17 cellular contexts compared by ENCODE assay signal in the genomic region with DNA sequence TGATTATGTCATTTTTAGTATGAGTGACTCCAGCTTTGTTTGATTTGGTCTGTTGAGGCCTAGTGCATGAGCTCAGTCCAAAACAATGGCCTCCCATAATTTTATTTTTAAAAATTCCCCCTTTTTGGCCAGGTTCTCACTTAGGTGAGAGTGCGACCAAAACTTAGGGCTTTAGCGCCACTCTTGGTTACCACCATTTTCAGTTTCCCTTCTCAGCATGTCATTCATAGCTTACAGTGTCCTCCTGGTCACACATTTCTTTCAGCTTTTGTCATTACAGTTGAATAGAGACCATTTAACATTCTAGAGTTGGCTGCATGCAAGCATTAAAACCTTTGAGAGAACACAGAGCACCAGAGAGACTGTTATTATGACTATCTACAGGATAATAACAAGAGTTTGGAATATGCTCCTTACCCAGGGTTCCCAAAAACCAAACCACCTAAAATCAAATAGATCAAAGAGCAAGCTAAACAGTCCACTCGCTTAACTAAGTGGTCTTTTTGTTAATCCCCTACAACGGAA.
A peak's percentile ranks its signal among the peaks of the same experiment; 100 is the strongest.
DNase-seq lines count a peak whose midpoint lies in the region; ATAC-seq, FAIRE-seq and TF ChIP-seq lines count a peak whose summit lies in the region.
"Had no signal": no experiment of that assay in that cellular context is flagged by ENCODE, and none has a peak within 500 bp of the region (broad histone marks: within the 10 kb centered on the region; RNA-seq: fewer than 3 reads in every experiment).

No MANE protein-coding gene starts in this region.

- H3K4me3 ChIP-seq in GM12865 (ENCODE audit: low read depth, low read length) (no peak overlapping the region), GM12878 (no peak overlapping the region), stomach smooth muscle (ENCODE audit: low read length in 2 of 2) (no peak overlapping the region), aorta (ENCODE audit: low read length in 2 of 2) (no peak overlapping the region)
- H3K4me3 ChIP-seq: BLaER1, GM23248, HAP-1 had no signal

- no peak overlapping the region for H2AFZ ChIP-seq in GM12878 (ENCODE audit: control insufficient read depth, low read depth, low read length)
- H2AFZ ChIP-seq: GM23248 had no signal

- in situ Hi-C loops in GM12878 (cut with MboI): no loop called here

- H3K27me3 ChIP-seq in GM12878 (replicated peaks in 1 of 2; ENCODE audit: control insufficient read depth in 2 of 2, insufficient read depth in 2 of 2, low read length in 1 of 2) (peaks cover 0 to 2% of the 10 kb centered on the region in 2 experiments; a peak in 3 of 4 replicates), stomach smooth muscle (ENCODE audit: control insufficient read depth in 1 of 2, insufficient read depth in 2 of 2, low read length in 2 of 2) (no peaks in the 10 kb centered on the region), aorta (ENCODE audit: control insufficient read depth in 1 of 2, insufficient read depth in 2 of 2, low read length in 1 of 2) (no peaks in the 10 kb centered on the region)
- H3K27me3 ChIP-seq: BLaER1 had no signal

- H3K4me1 ChIP-seq in GM12878 (ENCODE audit: control insufficient read depth, insufficient read depth, low read length) (no peaks in the 10 kb centered on the region), stomach smooth muscle (ENCODE audit: control insufficient read depth, insufficient read depth, low read length) (peaks cover 5% of the 10 kb centered on the region), aorta (ENCODE audit: control insufficient read depth in 1 of 2, insufficient read depth in 2 of 2, low read length in 2 of 2) (no peaks in the 10 kb centered on the region)
- H3K4me1 ChIP-seq: HAP-1 had no signal

- BruUV-seq in GM12878 (replicated peaks; lab: Mats Ljungman, UMichigan): no TSS peak

- RAD21 ChIA-PET in GM12878 (lab: Charles Lee; ENCODE audit: unreplicated experiment): no interaction called here

- no peak overlapping the region for H3K4me2 ChIP-seq in GM12878 (ENCODE audit: control insufficient read depth, insufficient read depth)
- H3K4me2 ChIP-seq: BLaER1 had no signal

- H3K36me3 ChIP-seq in GM12878 (ENCODE audit: control insufficient read depth in 2 of 2, insufficient read depth in 2 of 2, low read length in 1 of 2): no peaks in the 10 kb centered on the region
- no peaks in the 10 kb centered on the region for H3K36me3 ChIP-seq in stomach smooth muscle (ENCODE audit: control insufficient read depth in 2 of 2, insufficient read depth in 2 of 2, low read length in 2 of 2)
- H3K36me3 ChIP-seq in aorta (ENCODE audit: control insufficient read depth in 1 of 2, insufficient read depth in 2 of 2, low read length in 1 of 2): no peaks in the 10 kb centered on the region
- H3K36me3 ChIP-seq: BLaER1, HAP-1 had no signal

- SMC1A ChIA-PET in GM12878 (lab: Charles Lee; ENCODE audit: uncharacterized antibody, unreplicated experiment): no interaction called here

- intact Hi-C loops in GM12878 (cut with micrococcal nuclease; ENCODE audit: unreplicated experiment): no loop called here
- intact Hi-C loops in aorta (cut with DNase I): no loop called here

- FAIRE-seq in GM12878 (lab: Jason Lieb, UNC): no peak
- FAIRE-seq: HepG2 had no signal

- 47% methylated on average over 4 of the region's 4 CpGs for WGBS in GM12878 (ENCODE audit: insufficient coverage, insufficient replicate concordance, low lambda C conversion rate, missing lambda C conversion rate)
- 81 to 84% methylated on average over 4 of the region's 4 CpGs for WGBS in aorta, 2 donors

- DNase-seq in GM12865 (ENCODE audit: low read depth) (peak; percentile 24), GM12878 (ENCODE audit: low read depth, low spot score) (no peak), occipital lobe (lab: John Stamatoyannopoulos, UW) (no peak), aorta (no peak), GM19238 (ENCODE audit: insufficient read length, low spot score) (no peak)
- DNase-seq: 8988T; CD4-positive, alpha-beta memory T cell; DMS153; DMS79; GDM1; GM23248; KBM-7 had no signal

- no peak for TF ChIP-seq POLR2A in GM12878 (IDR thresholded peaks at IDR 0.05; ENCODE audit: low read depth, low read length)

- no peak for TF ChIP-seq RAD21 in GM12878 (IDR thresholded peaks at IDR 0.05; ENCODE audit: insufficient read depth, low read depth, low read length)

- H3K9me3 ChIP-seq in GM12878 (replicated peaks; ENCODE audit: control insufficient read depth, insufficient read depth, low read length) (no peaks in the 10 kb centered on the region), stomach smooth muscle (ENCODE audit: control insufficient read depth in 2 of 2, low read length in 2 of 2) (no peaks in the 10 kb centered on the region), aorta (ENCODE audit: control insufficient read depth, low read length) (no peaks in the 10 kb centered on the region)
- H3K9me3 ChIP-seq: BLaER1, HAP-1 had no signal

- peak; percentile 60 for ATAC-seq in GM21390 (IDR thresholded peaks at IDR 0.05; ENCODE audit: unreplicated experiment)
- ATAC-seq in GM12878: peak; percentile 80
- no peak for ATAC-seq in aorta (ENCODE audit: low FRiP score)
- ATAC-seq: HepG2 had no signal

- CTCF ChIA-PET in GM12878 (lab: Yijun Ruan, JAX): interaction anchor here (1.1 kb wide), 1 partner anchor 68 kb away, joined by 4 read pairs; no protein-coding TSS in a partner anchor

- no peak for TF ChIP-seq CTCF in GM12865 (IDR thresholded peaks at IDR 0.05; ENCODE audit: insufficient read depth, low read depth, low read length, missing control alignments)
- no peak for TF ChIP-seq CTCF in GM12878 (IDR thresholded peaks at IDR 0.05 in 2 of 3, conservative IDR thresholded peaks at IDR 0.05 in 1 of 3; ENCODE audit: control insufficient read depth in 2 of 3, extremely low read depth in 1 of 3, insufficient read depth in 1 of 3, low read depth in 3 of 3, low read length in 3 of 3)

- H3K79me2 ChIP-seq in GM12878 (ENCODE audit: control insufficient read depth, insufficient read depth, low read length): no peaks in the 10 kb centered on the region

- no peak overlapping the region for H3K9ac ChIP-seq in GM12878 (ENCODE audit: control insufficient read depth, insufficient read depth, low read length)
- no peak overlapping the region for H3K9ac ChIP-seq in stomach smooth muscle (ENCODE audit: low read length in 2 of 2)
- H3K9ac ChIP-seq: BLaER1, GM23248 had no signal

- POLR2A ChIA-PET in GM12878 (lab: Charles Lee): no interaction called here

- no peak overlapping the region for H3K27ac ChIP-seq in GM12878 (ENCODE audit: control insufficient read depth, insufficient read depth)
- peak overlapping the region; percentile 24 for H3K27ac ChIP-seq in stomach smooth muscle (ENCODE audit: low read length)
- no peak overlapping the region for H3K27ac ChIP-seq in aorta (ENCODE audit: low read depth in 1 of 2, low read length in 2 of 2)
- H3K27ac ChIP-seq: BLaER1, GM23248 had no signal

- TF ChIP-seq EP300 in GM12878 (IDR thresholded peaks at IDR 0.05; ENCODE audit: borderline replicate concordance in 1 of 2, control insufficient read depth in 1 of 2, low read depth in 2 of 2, low read length in 2 of 2): no peak

- no peaks in the 10 kb centered on the region for H4K20me1 ChIP-seq in GM12878 (ENCODE audit: control insufficient read depth, insufficient read depth)
- H4K20me1 ChIP-seq: BLaER1 had no signal

TF ChIP-seq in GM12878, 131 proteins besides CTCF, POLR2A, EP300 and RAD21:
- TF ChIP-seq BMI1 (IDR thresholded peaks at IDR 0.05; ENCODE audit: borderline replicate concordance): no peak
- no peak for TF ChIP-seq EGR1 (IDR thresholded peaks at IDR 0.05; ENCODE audit: borderline replicate concordance in 1 of 2, low read depth in 2 of 2, low read length in 2 of 2)
- no peak for TF ChIP-seq IRF4 (IDR thresholded peaks at IDR 0.05; ENCODE audit: low read depth, low read length)
- TF ChIP-seq, protein P1, sequence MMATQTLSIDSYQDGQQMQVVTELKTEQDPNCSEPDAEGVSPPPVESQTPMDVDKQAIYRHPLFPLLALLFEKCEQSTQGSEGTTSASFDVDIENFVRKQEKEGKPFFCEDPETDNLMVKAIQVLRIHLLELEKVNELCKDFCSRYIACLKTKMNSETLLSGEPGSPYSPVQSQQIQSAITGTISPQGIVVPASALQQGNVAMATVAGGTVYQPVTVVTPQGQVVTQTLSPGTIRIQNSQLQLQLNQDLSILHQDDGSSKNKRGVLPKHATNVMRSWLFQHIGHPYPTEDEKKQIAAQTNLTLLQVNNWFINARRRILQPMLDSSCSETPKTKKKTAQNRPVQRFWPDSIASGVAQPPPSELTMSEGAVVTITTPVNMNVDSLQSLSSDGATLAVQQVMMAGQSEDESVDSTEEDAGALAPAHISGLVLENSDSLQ (IDR thresholded peaks at IDR 0.05): peak; percentile 75
- no peak for TF ChIP-seq PAX5 (IDR thresholded peaks at IDR 0.05; ENCODE audit: borderline replicate concordance, low read depth, low read length)
- TF ChIP-seq, protein P2, sequence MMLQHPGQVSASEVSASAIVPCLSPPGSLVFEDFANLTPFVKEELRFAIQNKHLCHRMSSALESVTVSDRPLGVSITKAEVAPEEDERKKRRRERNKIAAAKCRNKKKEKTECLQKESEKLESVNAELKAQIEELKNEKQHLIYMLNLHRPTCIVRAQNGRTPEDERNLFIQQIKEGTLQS (IDR thresholded peaks at IDR 0.05; ENCODE audit: borderline replicate concordance, extremely low read depth, low read depth, low read length): no peak
